1 cellular context compared by ENCODE assay signal in genomic region chr4:149690726-149691125, GRCh38.
TF ChIP-seq lines count a peak whose summit lies in the region.

No MANE protein-coding gene starts in this region.

TF ChIP-seq in HCT116, 20 proteins besides CTCF, POLR2A, EP300 and RAD21 (continued from another document):
- no peak for TF ChIP-seq ZBTB33 (IDR thresholded peaks at IDR 0.05; ENCODE audit: extremely low read depth, insufficient replicate concordance, low read length)
- TF ChIP-seq ELF1 (IDR thresholded peaks at IDR 0.05; ENCODE audit: borderline replicate concordance, low read depth), result no peak
- no peak for TF ChIP-seq EZH2phosphoT487 (IDR thresholded peaks at IDR 0.05; ENCODE audit: borderline replicate concordance)
- no peak for TF ChIP-seq SIN3A (IDR thresholded peaks at IDR 0.05; ENCODE audit: low read depth)
- TF ChIP-seq ZFX (IDR thresholded peaks at IDR 0.05), result no peak
- no peak for TF ChIP-seq TCF7L2 (IDR thresholded peaks at IDR 0.05; ENCODE audit: borderline replicate concordance, extremely low read depth, insufficient read depth, insufficient read length)
